ENCODE assay signal across 8 cellular contexts in genomic region chr1:60978421-60979357, GRCh38.
DNase-seq lines count a peak whose midpoint lies in the region; TF ChIP-seq lines count a peak whose summit lies in the region.

No MANE protein-coding gene starts in this region.

- H3K4me1 Mint-ChIP-seq in activated CD4-positive, alpha-beta memory T cell treated with anti-CD3 and anti-CD28 coated beads for 36 hours (ENCODE audit: low read depth), result peaks cover 2% of the 10 kb centered on the region

- DNase-seq in DMS 273 (lab: John Stamatoyannopoulos, UW; ENCODE audit: unreplicated experiment) (peak; percentile 48), DMS 273 treated with DMSO at 0.1 percent for 48 hours (lab: John Stamatoyannopoulos, UW) (no peak), H7 (peak; percentile 62), LoVo (ENCODE audit: low spot score) (peak; percentile 11), fibroblast of villous mesenchyme (ENCODE audit: low read depth) (peak; percentile 65), occipital lobe (lab: John Stamatoyannopoulos, UW) (no peak)
- DNase-seq in activated CD4-positive, alpha-beta memory T cell treated with anti-CD3 and anti-CD28 coated beads for 36 hours, result peak; percentile 58
- peak; percentile 44 for DNase-seq in stimulated activated CD4-positive, alpha-beta T cell treated with anti-CD3 and anti-CD28 coated beads, Interleukin-15, amount 100 ng/mL, for 24 hours

- no peak overlapping the region for H3K27ac Mint-ChIP-seq in activated CD4-positive, alpha-beta memory T cell treated with anti-CD3 and anti-CD28 coated beads for 36 hours

- no peaks in the 10 kb centered on the region for H3K36me3 Mint-ChIP-seq in activated CD4-positive, alpha-beta memory T cell treated with anti-CD3 and anti-CD28 coated beads for 36 hours

- peak; percentile 81 for TF ChIP-seq CTCF in fibroblast of villous mesenchyme (IDR thresholded peaks at IDR 0.05; ENCODE audit: insufficient read depth, low read depth, low read length)

- POLR2A ChIA-PET in activated CD4-positive, alpha-beta memory T cell treated with anti-CD3 and anti-CD28 coated beads for 36 hours (lab: Charles Lee), result interaction anchor here (0.8 kb wide), 2 partner anchors 71 to 103 kb away, joined by 3 to 4 read pairs; no protein-coding TSS in a partner anchor

- intact Hi-C loops in activated CD4-positive, alpha-beta memory T cell treated with anti-CD3 and anti-CD28 coated beads for 36 hours (cut with micrococcal nuclease), result loop anchor here (1.0 to 5.0 kb wide), 4 partner anchors 65 to 610 kb away; no protein-coding TSS in a partner anchor

- no peaks in the 10 kb centered on the region for H3K36me3 ChIP-seq in H7 (replicated peaks; ENCODE audit: control insufficient read depth, insufficient read depth, low read length)

- H3K27me3 Mint-ChIP-seq in activated CD4-positive, alpha-beta memory T cell treated with anti-CD3 and anti-CD28 coated beads for 36 hours, result peaks cover 3% of the 10 kb centered on the region

- CTCF ChIA-PET in activated CD4-positive, alpha-beta memory T cell treated with anti-CD3 and anti-CD28 coated beads for 36 hours (lab: Charles Lee), result interaction anchor here (0.8 to 4.0 kb wide), 19 partner anchors 11 to 1007 kb away, joined by 3 to 31 read pairs (median 4); no protein-coding TSS in a partner anchor

- H3K27me3 ChIP-seq in H7 (ENCODE audit: control insufficient read depth, insufficient read depth, low read length), result no peaks in the 10 kb centered on the region

- H3K9me3 Mint-ChIP-seq in activated CD4-positive, alpha-beta memory T cell treated with anti-CD3 and anti-CD28 coated beads for 36 hours, result no peaks in the 10 kb centered on the region

- no peak overlapping the region for H3K4me3 Mint-ChIP-seq in activated CD4-positive, alpha-beta memory T cell treated with anti-CD3 and anti-CD28 coated beads for 36 hours

- H3K4me3 ChIP-seq in H7 (ENCODE audit: insufficient read depth, low read depth, low read length) (no peak overlapping the region), fibroblast of villous mesenchyme (ENCODE audit: low read depth, low read length) (no peak overlapping the region)

Comparison
In these comparisons a context has a peak if more than half of its experiments do, and no peak if none do; other contexts are left out.
1. DNase-seq: peak in DMS 273 (single experiment), H7 (single experiment), LoVo (single experiment), activated CD4-positive, alpha-beta memory T cell treated with anti-CD3 and anti-CD28 coated beads for 36 hours (single experiment), fibroblast of villous mesenchyme (single experiment) and stimulated activated CD4-positive, alpha-beta T cell treated with anti-CD3 and anti-CD28 coated beads, Interleukin-15, amount 100 ng/mL, for 24 hours (single experiment); none in DMS 273 treated with DMSO at 0.1 percent for 48 hours (single experiment) and occipital lobe (single experiment).